ENCODE assay signal across 24 cellular contexts in genomic region chr5:116848974-116849586, GRCh38.
A peak's percentile ranks its signal among the peaks of the same experiment; 100 is the strongest.
DNase-seq lines count a peak whose midpoint lies in the region; ATAC-seq lines count a peak whose summit lies in the region.
"Had no signal": no experiment of that assay in that cellular context is flagged by ENCODE, and none has a peak within 500 bp of the region (broad histone marks: within the 10 kb centered on the region; RNA-seq: fewer than 3 reads in every experiment).

No MANE protein-coding gene starts in this region.

- DNase-seq in NCI-H82 (lab: John Stamatoyannopoulos, UW) = peak; percentile 76
- peak; percentile 1 for DNase-seq in iris pigment epithelial cell (ENCODE audit: low read depth)
- no peak for DNase-seq in pons (ENCODE audit: low spot score)
- no peak for DNase-seq in NCI-H1694 treated with DMSO at 0.1 percent for 48 hours (lab: John Stamatoyannopoulos, UW)
- DNase-seq: activated CD4-positive, alpha-beta T cell treated with anti-CD3 and anti-CD28 coated beads, Interleukin-2, amount 50 U/mL, for 1 hour; activated naive CD4-positive, alpha-beta T cell treated with anti-CD3 and anti-CD28 coated beads, Interleukin-2, amount 10 ng/mL, durations not matched to agents 7 days and 5 days; anterior cingulate cortex; caudate nucleus; dermis blood vessel endothelial cell; EL; H9; KBM-7; kidney; NCI-H146; NCI-H345; posterior cingulate gyrus; stimulated activated CD4-positive, alpha-beta T cell treated with anti-CD3 and anti-CD28 coated beads, Interleukin-15, amount 100 ng/mL, for 24 hours; stimulated activated naive CD8-positive, alpha-beta T cell treated with anti-CD3 and anti-CD28 coated beads, Interleukin-15, amount 100 ng/mL, for 72 hours; thyroid gland had no signal

- ATAC-seq in GM18867 (IDR thresholded peaks at IDR 0.05; ENCODE audit: unreplicated experiment) = peak; percentile 36
- peak; percentile 51 for ATAC-seq in HG02938 (IDR thresholded peaks at IDR 0.05; ENCODE audit: unreplicated experiment)
- no peak for ATAC-seq in GM19397 (IDR thresholded peaks at IDR 0.05; ENCODE audit: unreplicated experiment)
- ATAC-seq: Right ventricle myocardium inferior; sciatic nerve; stimulated activated naive CD8-positive, alpha-beta T cell treated with anti-CD3 and anti-CD28 coated beads, Interleukin-15, amount 100 ng/mL, for 72 hours had no signal

Comparison
In these comparisons a context has a peak if more than half of its experiments do, and no peak if none do; other contexts are left out.
1. DNase-seq: peak in NCI-H82 (single experiment) and iris pigment epithelial cell (single experiment); none in pons (single experiment) and NCI-H1694 treated with DMSO at 0.1 percent for 48 hours (single experiment).